ENCODE assay signal across 1 cellular context in the genomic region with DNA sequence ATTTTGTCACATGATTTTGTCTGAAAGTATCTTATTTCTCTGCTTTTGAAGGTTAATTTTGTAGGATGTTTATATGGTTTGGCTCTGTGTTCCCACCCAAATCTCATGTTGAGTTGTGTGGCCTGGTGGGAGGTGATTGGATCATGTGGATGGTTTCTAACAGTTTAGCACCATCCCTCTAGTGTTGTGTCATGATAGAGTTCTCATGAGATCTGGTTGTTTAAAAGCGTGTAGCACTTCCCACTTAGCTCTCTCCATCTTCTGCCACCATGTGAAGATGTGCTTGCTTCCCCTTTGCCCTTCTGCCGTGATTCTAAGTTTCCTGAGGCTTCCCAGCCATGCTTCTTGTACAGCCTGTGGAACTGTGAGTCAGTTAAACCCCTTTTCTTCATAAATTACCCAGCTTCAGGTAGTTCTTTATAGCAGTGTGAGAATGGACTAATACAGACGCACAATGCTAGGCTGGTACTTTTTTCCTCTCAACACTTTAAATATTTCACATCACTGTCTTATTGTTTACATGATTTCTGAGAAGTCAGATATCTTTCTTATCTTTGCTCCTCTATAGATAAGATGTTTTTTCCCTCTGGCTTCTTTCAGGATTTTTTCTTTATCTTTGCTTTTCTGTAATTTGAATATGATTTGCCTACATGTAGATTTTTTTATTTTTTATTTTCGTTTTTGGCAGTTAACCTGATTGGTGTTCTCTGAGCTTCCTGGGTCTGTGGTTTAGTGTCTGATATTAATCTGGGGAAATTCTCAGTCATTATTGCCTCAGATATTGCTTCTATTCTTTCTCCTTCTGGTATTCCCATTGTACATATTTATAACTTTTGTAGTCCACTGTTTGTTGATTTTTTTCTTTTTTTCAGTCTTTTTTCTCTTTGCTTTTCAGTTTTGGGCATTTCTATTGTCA.
TF ChIP-seq lines count a peak whose summit lies in the region.

No MANE protein-coding gene starts in this region.

TF ChIP-seq in SK-N-SH treated with all-trans-retinoic acid at 6 μM for 48 hours, 23 proteins besides CTCF, POLR2A, EP300 and RAD21:
- TF ChIP-seq, protein P1, sequence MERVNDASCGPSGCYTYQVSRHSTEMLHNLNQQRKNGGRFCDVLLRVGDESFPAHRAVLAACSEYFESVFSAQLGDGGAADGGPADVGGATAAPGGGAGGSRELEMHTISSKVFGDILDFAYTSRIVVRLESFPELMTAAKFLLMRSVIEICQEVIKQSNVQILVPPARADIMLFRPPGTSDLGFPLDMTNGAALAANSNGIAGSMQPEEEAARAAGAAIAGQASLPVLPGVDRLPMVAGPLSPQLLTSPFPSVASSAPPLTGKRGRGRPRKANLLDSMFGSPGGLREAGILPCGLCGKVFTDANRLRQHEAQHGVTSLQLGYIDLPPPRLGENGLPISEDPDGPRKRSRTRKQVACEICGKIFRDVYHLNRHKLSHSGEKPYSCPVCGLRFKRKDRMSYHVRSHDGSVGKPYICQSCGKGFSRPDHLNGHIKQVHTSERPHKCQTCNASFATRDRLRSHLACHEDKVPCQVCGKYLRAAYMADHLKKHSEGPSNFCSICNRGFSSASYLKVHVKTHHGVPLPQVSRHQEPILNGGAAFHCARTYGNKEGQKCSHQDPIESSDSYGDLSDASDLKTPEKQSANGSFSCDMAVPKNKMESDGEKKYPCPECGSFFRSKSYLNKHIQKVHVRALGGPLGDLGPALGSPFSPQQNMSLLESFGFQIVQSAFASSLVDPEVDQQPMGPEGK (CRISPR knock-in tag; IDR thresholded peaks at IDR 0.05; ENCODE audit: borderline replicate concordance) = no peak
- TF ChIP-seq GLIS3 (CRISPR knock-in tag; IDR thresholded peaks at IDR 0.05) = no peak
- no peak for TF ChIP-seq ZNF8 (CRISPR knock-in tag; IDR thresholded peaks at IDR 0.05)
- TF ChIP-seq, protein P2, sequence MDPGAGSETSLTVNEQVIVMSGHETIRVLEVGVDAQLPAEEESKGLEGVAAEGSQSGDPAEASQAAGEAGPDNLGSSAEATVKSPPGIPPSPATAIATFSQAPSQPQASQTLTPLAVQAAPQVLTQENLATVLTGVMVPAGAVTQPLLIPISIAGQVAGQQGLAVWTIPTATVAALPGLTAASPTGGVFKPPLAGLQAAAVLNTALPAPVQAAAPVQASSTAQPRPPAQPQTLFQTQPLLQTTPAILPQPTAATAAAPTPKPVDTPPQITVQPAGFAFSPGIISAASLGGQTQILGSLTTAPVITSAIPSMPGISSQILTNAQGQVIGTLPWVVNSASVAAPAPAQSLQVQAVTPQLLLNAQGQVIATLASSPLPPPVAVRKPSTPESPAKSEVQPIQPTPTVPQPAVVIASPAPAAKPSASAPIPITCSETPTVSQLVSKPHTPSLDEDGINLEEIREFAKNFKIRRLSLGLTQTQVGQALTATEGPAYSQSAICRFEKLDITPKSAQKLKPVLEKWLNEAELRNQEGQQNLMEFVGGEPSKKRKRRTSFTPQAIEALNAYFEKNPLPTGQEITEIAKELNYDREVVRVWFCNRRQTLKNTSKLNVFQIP (CRISPR knock-in tag; IDR thresholded peaks at IDR 0.05; ENCODE audit: borderline replicate concordance, low read depth) = no peak
- TF ChIP-seq ZNF565 (CRISPR knock-in tag; conservative IDR thresholded peaks at IDR 0.05; ENCODE audit: low read depth) = no peak
- no peak for TF ChIP-seq ZC3H10 (CRISPR knock-in tag; IDR thresholded peaks at IDR 0.05)
- TF ChIP-seq, protein P3, sequence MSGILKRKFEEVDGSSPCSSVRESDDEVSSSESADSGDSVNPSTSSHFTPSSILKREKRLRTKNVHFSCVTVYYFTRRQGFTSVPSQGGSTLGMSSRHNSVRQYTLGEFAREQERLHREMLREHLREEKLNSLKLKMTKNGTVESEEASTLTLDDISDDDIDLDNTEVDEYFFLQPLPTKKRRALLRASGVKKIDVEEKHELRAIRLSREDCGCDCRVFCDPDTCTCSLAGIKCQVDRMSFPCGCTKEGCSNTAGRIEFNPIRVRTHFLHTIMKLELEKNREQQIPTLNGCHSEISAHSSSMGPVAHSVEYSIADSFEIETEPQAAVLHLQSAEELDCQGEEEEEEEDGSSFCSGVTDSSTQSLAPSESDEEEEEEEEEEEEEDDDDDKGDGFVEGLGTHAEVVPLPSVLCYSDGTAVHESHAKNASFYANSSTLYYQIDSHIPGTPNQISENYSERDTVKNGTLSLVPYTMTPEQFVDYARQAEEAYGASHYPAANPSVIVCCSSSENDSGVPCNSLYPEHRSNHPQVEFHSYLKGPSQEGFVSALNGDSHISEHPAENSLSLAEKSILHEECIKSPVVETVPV (CRISPR knock-in tag; IDR thresholded peaks at IDR 0.05) = no peak
- TF ChIP-seq ISL1 (CRISPR knock-in tag; IDR thresholded peaks at IDR 0.05) = no peak
- no peak for TF ChIP-seq ESRRG (CRISPR knock-in tag; IDR thresholded peaks at IDR 0.05)
- TF ChIP-seq, protein P4, sequence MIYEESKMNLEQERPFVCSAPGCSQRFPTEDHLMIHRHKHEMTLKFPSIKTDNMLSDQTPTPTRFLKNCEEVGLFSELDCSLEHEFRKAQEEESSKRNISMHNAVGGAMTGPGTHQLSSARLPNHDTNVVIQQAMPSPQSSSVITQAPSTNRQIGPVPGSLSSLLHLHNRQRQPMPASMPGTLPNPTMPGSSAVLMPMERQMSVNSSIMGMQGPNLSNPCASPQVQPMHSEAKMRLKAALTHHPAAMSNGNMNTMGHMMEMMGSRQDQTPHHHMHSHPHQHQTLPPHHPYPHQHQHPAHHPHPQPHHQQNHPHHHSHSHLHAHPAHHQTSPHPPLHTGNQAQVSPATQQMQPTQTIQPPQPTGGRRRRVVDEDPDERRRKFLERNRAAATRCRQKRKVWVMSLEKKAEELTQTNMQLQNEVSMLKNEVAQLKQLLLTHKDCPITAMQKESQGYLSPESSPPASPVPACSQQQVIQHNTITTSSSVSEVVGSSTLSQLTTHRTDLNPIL (CRISPR knock-in tag; IDR thresholded peaks at IDR 0.05; ENCODE audit: low read depth) = no peak
- TF ChIP-seq TOX (CRISPR knock-in tag; IDR thresholded peaks at IDR 0.05; ENCODE audit: borderline replicate concordance) = no peak
- no peak for TF ChIP-seq RARB (CRISPR knock-in tag; IDR thresholded peaks at IDR 0.05)
- no peak for TF ChIP-seq ZFP3 (CRISPR knock-in tag; IDR thresholded peaks at IDR 0.05)
- TF ChIP-seq CSDC2 (CRISPR knock-in tag; IDR thresholded peaks at IDR 0.05) = no peak
- no peak for TF ChIP-seq SNAI2 (CRISPR knock-in tag; IDR thresholded peaks at IDR 0.05)
- no peak for TF ChIP-seq BACH2 (CRISPR knock-in tag; IDR thresholded peaks at IDR 0.05; ENCODE audit: borderline replicate concordance)
- TF ChIP-seq ZFP30 (CRISPR knock-in tag; IDR thresholded peaks at IDR 0.05) = no peak
- no peak for TF ChIP-seq PPARA (CRISPR knock-in tag; IDR thresholded peaks at IDR 0.05; ENCODE audit: borderline replicate concordance)
- TF ChIP-seq ZNF70 (CRISPR knock-in tag; IDR thresholded peaks at IDR 0.05) = no peak
